In genomic region chr17:40178660-40179059, GRCh38 we compare ENCODE assay signal across 14 cellular contexts. TPM values are rescaled to one million over a fixed set of nuclear protein-coding genes. Genes with fewer than 3 reads are reported as not detected.
DNase-seq lines count a peak whose midpoint lies in the region; ATAC-seq lines count a peak whose summit lies in the region.
"Had no signal": no experiment of that assay in that cellular context is flagged by ENCODE, and none has a peak within 500 bp of the region (broad histone marks: within the 10 kb centered on the region; RNA-seq: fewer than 3 reads in every experiment).

No MANE protein-coding gene starts in this region.

- H3K9me3 ChIP-seq in iPS-20b (ENCODE audit: insufficient read depth, low read depth, low read length) = no peaks in the 10 kb centered on the region
- H3K9me3 ChIP-seq: A549 had no signal

- no peaks in the 10 kb centered on the region for H3K27me3 Mint-ChIP-seq in activated CD4-positive, alpha-beta T cell treated with anti-CD3 and anti-CD28 coated beads, Interleukin-2, amount 10 ng/mL, durations not matched to agents 24 days and 14 days
- H3K27me3 Mint-ChIP-seq in activated T-helper 2 cell treated with anti-CD3 and anti-CD28 coated beads, Interferon-gamma antibody, Interleukin-2, Interleukin-4, amounts not matched to agents 10 μg/mL and 5 μg/mL and 100 μg/mL, durations not matched to agents 14 hours and 24 hours and 36 hours (ENCODE audit: low read depth) = no peaks in the 10 kb centered on the region
- H3K27me3 Mint-ChIP-seq in stimulated activated naive B cell treated with anti-CD40 and anti-IgM and Interleukin-4, amounts not matched to agents 10 μg/mL and 1 μg/mL and 100 μg/mL, for 72 hours = peaks cover 4 to 5% of the 10 kb centered on the region in 2 donors

- peaks cover 6% of the 10 kb centered on the region; the same call in 1 of the 2 replicates for H3K4me1 ChIP-seq in iPS-20b (ENCODE audit: insufficient read depth, low read length)

- H3K4me3 ChIP-seq in iPS-20b (ENCODE audit: low read length) = peak overlapping the region; percentile 64
- H3K4me3 ChIP-seq: A549 had no signal

- intact Hi-C loops in activated CD4-positive, alpha-beta T cell treated with anti-CD3 and anti-CD28 coated beads, Interleukin-2, amount 10 ng/mL, durations not matched to agents 24 days and 14 days (cut with micrococcal nuclease) = no loop called here
- intact Hi-C loops in activated T-helper 2 cell treated with anti-CD3 and anti-CD28 coated beads, Interferon-gamma antibody, Interleukin-2, Interleukin-4, amounts not matched to agents 10 μg/mL and 5 μg/mL and 100 μg/mL, durations not matched to agents 14 hours and 24 hours and 36 hours (cut with micrococcal nuclease) = loop anchor here (10.0 kb wide), 1 partner anchor 164 kb away; the partner anchor contains the start of gene CSF3

- no peaks in the 10 kb centered on the region for H3K27me3 ChIP-seq in iPS-20b (ENCODE audit: insufficient read depth, low read length)

- H3K9me3 Mint-ChIP-seq in activated CD4-positive, alpha-beta T cell treated with anti-CD3 and anti-CD28 coated beads, Interleukin-2, amount 10 ng/mL, durations not matched to agents 24 days and 14 days = no peaks in the 10 kb centered on the region
- H3K9me3 Mint-ChIP-seq in activated T-helper 2 cell treated with anti-CD3 and anti-CD28 coated beads, Interferon-gamma antibody, Interleukin-2, Interleukin-4, amounts not matched to agents 10 μg/mL and 5 μg/mL and 100 μg/mL, durations not matched to agents 14 hours and 24 hours and 36 hours = no peaks in the 10 kb centered on the region
- no peaks in the 10 kb centered on the region for H3K9me3 Mint-ChIP-seq in stimulated activated naive B cell treated with anti-CD40 and anti-IgM and Interleukin-4, amounts not matched to agents 10 μg/mL and 1 μg/mL and 100 μg/mL, for 72 hours

- H3K4me3 Mint-ChIP-seq in activated CD4-positive, alpha-beta T cell treated with anti-CD3 and anti-CD28 coated beads, Interleukin-2, amount 10 ng/mL, durations not matched to agents 24 days and 14 days = peak overlapping the region; percentile 66
- H3K4me3 Mint-ChIP-seq in activated T-helper 2 cell treated with anti-CD3 and anti-CD28 coated beads, Interferon-gamma antibody, Interleukin-2, Interleukin-4, amounts not matched to agents 10 μg/mL and 5 μg/mL and 100 μg/mL, durations not matched to agents 14 hours and 24 hours and 36 hours (ENCODE audit: low read depth) = peak overlapping the region; percentile 26
- peak overlapping the region; percentile 45 to 76 for H3K4me3 Mint-ChIP-seq in stimulated activated naive B cell treated with anti-CD40 and anti-IgM and Interleukin-4, amounts not matched to agents 10 μg/mL and 1 μg/mL and 100 μg/mL, for 72 hours

- H3K9ac ChIP-seq in iPS-20b (ENCODE audit: low read depth, low read length) = no peak overlapping the region; the same call in 1 of the 2 replicates

- peaks cover 15% of the 10 kb centered on the region for H3K36me3 Mint-ChIP-seq in activated CD4-positive, alpha-beta T cell treated with anti-CD3 and anti-CD28 coated beads, Interleukin-2, amount 10 ng/mL, durations not matched to agents 24 days and 14 days (ENCODE audit: low read depth)
- H3K36me3 Mint-ChIP-seq in activated T-helper 2 cell treated with anti-CD3 and anti-CD28 coated beads, Interferon-gamma antibody, Interleukin-2, Interleukin-4, amounts not matched to agents 10 μg/mL and 5 μg/mL and 100 μg/mL, durations not matched to agents 14 hours and 24 hours and 36 hours (ENCODE audit: low read depth) = peaks cover 26% of the 10 kb centered on the region
- H3K36me3 Mint-ChIP-seq in stimulated activated naive B cell treated with anti-CD40 and anti-IgM and Interleukin-4, amounts not matched to agents 10 μg/mL and 1 μg/mL and 100 μg/mL, for 72 hours = peaks cover 25 to 32% of the 10 kb centered on the region in 2 donors

- H3K4me1 Mint-ChIP-seq in activated CD4-positive, alpha-beta T cell treated with anti-CD3 and anti-CD28 coated beads, Interleukin-2, amount 10 ng/mL, durations not matched to agents 24 days and 14 days = peaks cover 12% of the 10 kb centered on the region
- H3K4me1 Mint-ChIP-seq in activated T-helper 2 cell treated with anti-CD3 and anti-CD28 coated beads, Interferon-gamma antibody, Interleukin-2, Interleukin-4, amounts not matched to agents 10 μg/mL and 5 μg/mL and 100 μg/mL, durations not matched to agents 14 hours and 24 hours and 36 hours (ENCODE audit: low read depth) = peaks cover 9% of the 10 kb centered on the region
- peaks cover 19 to 34% of the 10 kb centered on the region in 2 donors for H3K4me1 Mint-ChIP-seq in stimulated activated naive B cell treated with anti-CD40 and anti-IgM and Interleukin-4, amounts not matched to agents 10 μg/mL and 1 μg/mL and 100 μg/mL, for 72 hours

- no peak overlapping the region for H3K27ac Mint-ChIP-seq in activated CD4-positive, alpha-beta T cell treated with anti-CD3 and anti-CD28 coated beads, Interleukin-2, amount 10 ng/mL, durations not matched to agents 24 days and 14 days
- no peak overlapping the region for H3K27ac Mint-ChIP-seq in activated T-helper 2 cell treated with anti-CD3 and anti-CD28 coated beads, Interferon-gamma antibody, Interleukin-2, Interleukin-4, amounts not matched to agents 10 μg/mL and 5 μg/mL and 100 μg/mL, durations not matched to agents 14 hours and 24 hours and 36 hours
- H3K27ac Mint-ChIP-seq in stimulated activated naive B cell treated with anti-CD40 and anti-IgM and Interleukin-4, amounts not matched to agents 10 μg/mL and 1 μg/mL and 100 μg/mL, for 72 hours = no peak overlapping the region

- ATAC-seq in stimulated activated naive B cell treated with anti-CD40 and anti-IgM and Interleukin-4, amounts not matched to agents 10 μg/mL and 1 μg/mL and 100 μg/mL, for 72 hours (replicated peaks) = no peak
- ATAC-seq in activated CD4-positive, CD25-positive, alpha-beta regulatory T cell treated with anti-CD3 and anti-CD28 coated beads, Interleukin-2, amount 50 U/mL, for 24 hours = no peak
- no peak for ATAC-seq in GM21717 (IDR thresholded peaks at IDR 0.05; ENCODE audit: unreplicated experiment)
- ATAC-seq: A549 had no signal

- H3K36me3 ChIP-seq in iPS-20b (ENCODE audit: insufficient read depth, low read depth, low read length) = peaks cover 24% of the 10 kb centered on the region

- H3K27ac ChIP-seq in iPS-20b (ENCODE audit: low read length) = no peak overlapping the region

- DNase-seq in activated CD4-positive, alpha-beta T cell treated with anti-CD3 and anti-CD28 coated beads, Interleukin-2, amount 10 ng/mL, durations not matched to agents 24 days and 14 days = no peak
- DNase-seq in activated CD4-positive, alpha-beta T cell treated with anti-CD3 and anti-CD28 coated beads for 48 hours = no peak
- DNase-seq in activated T-helper 2 cell treated with anti-CD3 and anti-CD28 coated beads, Interferon-gamma antibody, Interleukin-2, Interleukin-4, amounts not matched to agents 10 μg/mL and 5 μg/mL and 100 μg/mL, durations not matched to agents 14 hours and 24 hours and 36 hours (ENCODE audit: low spot score) = no peak
- no peak for DNase-seq in stimulated activated naive B cell treated with anti-CD40 and anti-IgM and Interleukin-4, amounts not matched to agents 10 μg/mL and 1 μg/mL and 100 μg/mL, for 72 hours
- DNase-seq in NCI-H82 (lab: John Stamatoyannopoulos, UW) = no peak
- DNase-seq: dermis blood vessel endothelial cell; GOT3; midbrain; MM.1S; stimulated activated CD4-positive, alpha-beta T cell treated with anti-CD3 and anti-CD28 coated beads, Interleukin-15, amount 100 ng/mL, for 24 hours had no signal

RNA-seq across cellular contexts. Expression of gene RAPGEFL1, which starts 1.4 kb away (rescaled TPM):
- 11.5 and 11.9 TPM in 2 replicates for total RNA-seq in activated CD4-positive, alpha-beta T cell treated with anti-CD3 and anti-CD28 coated beads, Interleukin-2, amount 10 ng/mL, durations not matched to agents 24 days and 14 days
- 11.6 and 12.3 TPM in 2 replicates for total RNA-seq in activated T-helper 2 cell treated with anti-CD3 and anti-CD28 coated beads, Interferon-gamma antibody, Interleukin-2, Interleukin-4, amounts not matched to agents 10 μg/mL and 5 μg/mL and 100 μg/mL, durations not matched to agents 14 hours and 24 hours and 36 hours

RNA-seq across cellular contexts. Expression of gene CASC3, which starts 38.3 kb away (rescaled TPM):
- total RNA-seq in activated CD4-positive, alpha-beta T cell treated with anti-CD3 and anti-CD28 coated beads, Interleukin-2, amount 10 ng/mL, durations not matched to agents 24 days and 14 days = 108 and 109 TPM in 2 replicates
- total RNA-seq in activated T-helper 2 cell treated with anti-CD3 and anti-CD28 coated beads, Interferon-gamma antibody, Interleukin-2, Interleukin-4, amounts not matched to agents 10 μg/mL and 5 μg/mL and 100 μg/mL, durations not matched to agents 14 hours and 24 hours and 36 hours = 118 and 120 TPM in 2 replicates

RNA-seq across cellular contexts. Expression of gene WIPF2, which starts 40.4 kb away (rescaled TPM):
- 19.9 and 25.5 TPM in 2 replicates for total RNA-seq in activated CD4-positive, alpha-beta T cell treated with anti-CD3 and anti-CD28 coated beads, Interleukin-2, amount 10 ng/mL, durations not matched to agents 24 days and 14 days
- total RNA-seq in activated T-helper 2 cell treated with anti-CD3 and anti-CD28 coated beads, Interferon-gamma antibody, Interleukin-2, Interleukin-4, amounts not matched to agents 10 μg/mL and 5 μg/mL and 100 μg/mL, durations not matched to agents 14 hours and 24 hours and 36 hours = 26.9 and 27.2 TPM in 2 replicates

RNA-seq across cellular contexts. Expression of gene MSL1, which starts 56.9 kb away (rescaled TPM):
- total RNA-seq in activated CD4-positive, alpha-beta T cell treated with anti-CD3 and anti-CD28 coated beads, Interleukin-2, amount 10 ng/mL, durations not matched to agents 24 days and 14 days = 92.7 and 98.5 TPM in 2 replicates
- 87.6 and 95.8 TPM in 2 replicates for total RNA-seq in activated T-helper 2 cell treated with anti-CD3 and anti-CD28 coated beads, Interferon-gamma antibody, Interleukin-2, Interleukin-4, amounts not matched to agents 10 μg/mL and 5 μg/mL and 100 μg/mL, durations not matched to agents 14 hours and 24 hours and 36 hours
